12 cellular contexts compared by ENCODE assay signal in genomic region chr16:325375-326155, GRCh38. TPM values are rescaled to one million over a fixed set of nuclear protein-coding genes. Genes with fewer than 3 reads are reported as not detected.
A peak's percentile ranks its signal among the peaks of the same experiment; 100 is the strongest.
DNase-seq lines count a peak whose midpoint lies in the region; ATAC-seq, FAIRE-seq and TF ChIP-seq lines count a peak whose summit lies in the region.
"Had no signal": no experiment of that assay in that cellular context is flagged by ENCODE, and none has a peak within 500 bp of the region (broad histone marks: within the 10 kb centered on the region; RNA-seq: fewer than 3 reads in every experiment).

No MANE protein-coding gene starts in this region.

- peak overlapping the region; percentile 76 for H3K4me3 Mint-ChIP-seq in T-helper 2 cell treated with Interferon-gamma antibody and Interleukin-4, amounts not matched to agents 5 μg/mL and 100 μg/mL, for 36 hours

- H2BK5ac ChIP-seq in IMR-90 (ENCODE audit: low read depth, low read length, poor library complexity, severe bottlenecking): no peak overlapping the region

- H3K27me3 Mint-ChIP-seq in T-helper 2 cell treated with Interferon-gamma antibody and Interleukin-4, amounts not matched to agents 5 μg/mL and 100 μg/mL, for 36 hours (ENCODE audit: low read depth): no peaks in the 10 kb centered on the region

- peaks cover 28% of the 10 kb centered on the region for H3K4me1 Mint-ChIP-seq in T-helper 2 cell treated with Interferon-gamma antibody and Interleukin-4, amounts not matched to agents 5 μg/mL and 100 μg/mL, for 36 hours (ENCODE audit: low read depth)

- H3K27ac ChIP-seq in IMR-90 (ENCODE audit: insufficient read depth, low read length) (no peak overlapping the region), K562 (ENCODE audit: extremely low read depth, low read depth, low read length) (no peak overlapping the region), osteoblast (ENCODE audit: low read depth, low read length) (no peak overlapping the region)

- H3K9me3 ChIP-seq in IMR-90 (ENCODE audit: control insufficient read depth, insufficient read depth, low read length) (no peaks in the 10 kb centered on the region), K562 (replicated peaks; ENCODE audit: control insufficient read depth, insufficient read depth, low read depth, low read length) (no peaks in the 10 kb centered on the region), osteoblast (ENCODE audit: low read depth, low read length) (no peaks in the 10 kb centered on the region)

- dilution Hi-C loops in IMR-90 (cut with HindIII; ENCODE audit: low sequenced_read_pairs, unreplicated experiment): no loop called here

- no peak overlapping the region for H3K56ac ChIP-seq in IMR-90 (ENCODE audit: extremely low read depth, insufficient read depth, low read length)

- no peak for TF ChIP-seq EP300 in K562 (IDR thresholded peaks at IDR 0.05; ENCODE audit: low read length)

- no peak for TF ChIP-seq CTCF in IMR-90 (conservative IDR thresholded peaks at IDR 0.05; ENCODE audit: low read depth, low read length)
- TF ChIP-seq CTCF in K562 (IDR thresholded peaks at IDR 0.05 in 2 of 3, conservative IDR thresholded peaks at IDR 0.05 in 1 of 3; ENCODE audit: insufficient read depth in 2 of 3, low read depth in 1 of 3, low read length in 3 of 3): no peak
- TF ChIP-seq CTCF in osteoblast (IDR thresholded peaks at IDR 0.05; ENCODE audit: extremely low read depth, low read depth, low read length): no peak

- H4K5ac ChIP-seq in IMR-90 (ENCODE audit: low read depth, low read length): no peak overlapping the region

- POLR2A ChIA-PET in IMR-90 (lab: Charles Lee; ENCODE audit: unreplicated experiment): no interaction called here
- POLR2A ChIA-PET in K562 (lab: Yijun Ruan, JAX): interaction anchor here (0.6 to 1.4 kb wide), 4 partner anchors 10 to 145 kb away, joined by 3 to 4 read pairs (median 4); no protein-coding TSS in a partner anchor

- 94% methylated on average over 18 of the region's 28 CpGs; no CpG with 5 or more reads in 1 of the 2 experiments for WGBS in IMR-90 (ENCODE audit: extremely low coverage in 2 of 2, insufficient read length in 1 of 2), 2 experiments
- WGBS in K562 (ENCODE audit: insufficient coverage, low coverage, missing lambda C conversion rate): 81% methylated on average over 25 of the region's 28 CpGs

- H2BK15ac ChIP-seq in IMR-90 (ENCODE audit: low read depth, low read length): no peak overlapping the region

- TF ChIP-seq POLR2A in IMR-90 (IDR thresholded peaks at IDR 0.05; ENCODE audit: low read depth, low read length) (no peak), K562 (conservative IDR thresholded peaks at IDR 0.05) (no peak)

- H3K36me3 ChIP-seq in IMR-90 (ENCODE audit: control insufficient read depth, insufficient read depth, low read length) (no peaks in the 10 kb centered on the region; the same call in 1 of the 2 replicates), K562 (ENCODE audit: control insufficient read depth, insufficient read depth, low read length) (peaks cover 24% of the 10 kb centered on the region), osteoblast (ENCODE audit: insufficient read depth, low read length) (no peaks in the 10 kb centered on the region)

- H4K20me1 ChIP-seq in IMR-90 (ENCODE audit: insufficient read depth, low read length) (peaks cover 79% of the 10 kb centered on the region), K562 (replicated peaks; ENCODE audit: control insufficient read depth, insufficient read depth, low read length) (peaks cover 49% of the 10 kb centered on the region; the same call in 1 of the 2 replicates), osteoblast (ENCODE audit: insufficient read depth, low read length) (peaks cover 59% of the 10 kb centered on the region)

- H3K9ac ChIP-seq in IMR-90 (ENCODE audit: low read depth, low read length) (no peak overlapping the region), K562 (ENCODE audit: insufficient read depth in 1 of 2, low read depth in 2 of 2, low read length in 2 of 2) (peak overlapping the region in 1 of 2 experiments; percentile 85; a peak in 2 of 4 replicates)

- H3K4me2 ChIP-seq in IMR-90 (ENCODE audit: low read depth, low read length): no peak overlapping the region
- 0 out of 2 replicates have a peak overlapping the region, but pooled peaks have one; percentile 74 for H3K4me2 ChIP-seq in K562 (ENCODE audit: insufficient read depth, low read length)
- H3K4me2 ChIP-seq in osteoblast (ENCODE audit: insufficient read depth, low read length): no peak overlapping the region

- H2AFZ ChIP-seq in IMR-90 (replicated peaks; ENCODE audit: low read length, poor library complexity): no peak overlapping the region
- no peak overlapping the region for H2AFZ ChIP-seq in K562 (ENCODE audit: low read depth, low read length)
- H2AFZ ChIP-seq in osteoblast (ENCODE audit: low read length): no peak overlapping the region

- intact Hi-C loops in IMR-90 (cut with micrococcal nuclease) (no loop called here), K562 (cut with micrococcal nuclease) (no loop called here)

- DNase-seq in T-helper 2 cell treated with Interferon-gamma antibody and Interleukin-4, amounts not matched to agents 5 μg/mL and 100 μg/mL, for 36 hours (ENCODE audit: low spot score): no peak
- DNase-seq in T-helper 2 cell (no peak), IMR-90 (no peak), K562 (ENCODE audit: extremely low read depth in 1 of 4, low spot score in 3 of 4) (no peak), osteoblast (ENCODE audit: insufficient read length, low spot score, missing footprints) (peak; percentile 46), NOMO-1 treated with DMSO at 0.1 percent for 48 hours (lab: John Stamatoyannopoulos, UW; ENCODE audit: unreplicated experiment) (no peak), inferior parietal cortex (ENCODE audit: extremely low spot score) (no peak)
- DNase-seq: DMS79, NCI-H1930 had no signal

- no peak overlapping the region for H4K91ac ChIP-seq in IMR-90 (ENCODE audit: insufficient read depth, low read depth, low read length)

- H3K4me3 ChIP-seq in IMR-90 (ENCODE audit: insufficient read depth, low read depth, low read length): no peak overlapping the region
- no peak overlapping the region for H3K4me3 ChIP-seq in K562
- no peak overlapping the region for H3K4me3 ChIP-seq in osteoblast (ENCODE audit: insufficient read depth, low read length)

- no peaks in the 10 kb centered on the region for H3K9me3 Mint-ChIP-seq in T-helper 2 cell treated with Interferon-gamma antibody and Interleukin-4, amounts not matched to agents 5 μg/mL and 100 μg/mL, for 36 hours

- in situ Hi-C loops in IMR-90 (cut with MboI; ENCODE audit: low sequenced_read_pairs): no loop called here
- in situ Hi-C loops in K562 (cut with MboI): no loop called here

- H3K4ac ChIP-seq in IMR-90 (ENCODE audit: low read depth, low read length): no peak overlapping the region

- H3K36me3 Mint-ChIP-seq in T-helper 2 cell treated with Interferon-gamma antibody and Interleukin-4, amounts not matched to agents 5 μg/mL and 100 μg/mL, for 36 hours (ENCODE audit: low read depth): peaks cover under 1% of the 10 kb centered on the region

- H2BK120ac ChIP-seq in IMR-90 (ENCODE audit: low read depth, low read length): no peak overlapping the region

- H3K9me1 ChIP-seq in IMR-90 (ENCODE audit: insufficient read depth, low read length): peaks cover 26% of the 10 kb centered on the region
- H3K9me1 ChIP-seq in K562 (ENCODE audit: control insufficient read depth, insufficient read depth, low read length): peaks cover 10% of the 10 kb centered on the region

- no peak overlapping the region for H4K8ac ChIP-seq in IMR-90 (ENCODE audit: low read depth in 2 of 2, low read length in 2 of 2)

- FAIRE-seq in K562 (lab: Jason Lieb, UNC): no peak
- FAIRE-seq: A204.1 had no signal

- H3K27me3 ChIP-seq in IMR-90 (ENCODE audit: control insufficient read depth, insufficient read depth, low read length): no peaks in the 10 kb centered on the region
- no peaks in the 10 kb centered on the region for H3K27me3 ChIP-seq in K562 (ENCODE audit: control insufficient read depth in 2 of 2, insufficient read depth in 2 of 2, low read length in 2 of 2)
- no peaks in the 10 kb centered on the region for H3K27me3 ChIP-seq in osteoblast (ENCODE audit: insufficient read depth, low read length)

- CTCF ChIA-PET in IMR-90 (lab: Yijun Ruan, JAX): no interaction called here
- CTCF ChIA-PET in K562 (lab: Yijun Ruan, JAX; ENCODE audit: low intra/inter-chr PET ratio): no interaction called here

- ATAC-seq in IMR-90 (ENCODE audit: low read depth) (no peak), K562 (no peak), GM18861 (IDR thresholded peaks at IDR 0.05; ENCODE audit: unreplicated experiment) (no peak)

- TF ChIP-seq RAD21 in IMR-90 (IDR thresholded peaks at IDR 0.05; ENCODE audit: low read length) (no peak), K562 (CRISPR knock-in tag; conservative IDR thresholded peaks at IDR 0.05 in 1 of 2, IDR thresholded peaks at IDR 0.05 in 1 of 2) (no peak)

- peak overlapping the region; percentile 81 for H3K27ac Mint-ChIP-seq in T-helper 2 cell treated with Interferon-gamma antibody and Interleukin-4, amounts not matched to agents 5 μg/mL and 100 μg/mL, for 36 hours

- H2BK20ac ChIP-seq in IMR-90 (ENCODE audit: low read depth, low read length): no peak overlapping the region

- peak overlapping the region; percentile 28; the same call in 1 of the 2 replicates for H2AK5ac ChIP-seq in IMR-90 (ENCODE audit: low read depth, low read length)

- no peak overlapping the region for H3K18ac ChIP-seq in IMR-90 (ENCODE audit: low read depth, low read length)

- no TSS peak for BruUV-seq in IMR-90 (replicated peaks; lab: Mats Ljungman, UMichigan)
- BruUV-seq in K562 (replicated peaks; lab: Mats Ljungman, UMichigan): no TSS peak

- H3K79me2 ChIP-seq in K562 (ENCODE audit: control insufficient read depth, insufficient read depth, low read length): peaks cover 86% of the 10 kb centered on the region
- peaks cover 65% of the 10 kb centered on the region for H3K79me2 ChIP-seq in osteoblast (ENCODE audit: insufficient read depth, low read length)

- peak overlapping the region; percentile 44 for H2AK9ac ChIP-seq in IMR-90 (replicated peaks; ENCODE audit: low read depth, low read length, poor library complexity)

- peaks cover 9% of the 10 kb centered on the region for H3K4me1 ChIP-seq in IMR-90 (ENCODE audit: control insufficient read depth, insufficient read depth, low read length)
- peaks cover 24 to 54% of the 10 kb centered on the region in 2 experiments for H3K4me1 ChIP-seq in K562 (replicated peaks in 1 of 2; ENCODE audit: control insufficient read depth in 2 of 2, insufficient read depth in 2 of 2, low read length in 2 of 2)
- H3K4me1 ChIP-seq in osteoblast (ENCODE audit: insufficient read depth, low read length): peaks cover 13% of the 10 kb centered on the region

- no peak overlapping the region for H3K14ac ChIP-seq in IMR-90 (replicated peaks; ENCODE audit: low read depth, low read length)

- no peak overlapping the region for H3K23ac ChIP-seq in IMR-90 (ENCODE audit: low read depth, low read length)

- peaks cover 30 to 69% of the 10 kb centered on the region in 2 experiments for H3K79me1 ChIP-seq in IMR-90 (ENCODE audit: low read depth in 1 of 2, low read length in 2 of 2)

RNA-seq across cellular contexts. Expression of gene AXIN1, which starts 27.0 kb away (rescaled TPM):
- total RNA-seq in IMR-90 (2012; rRNA removed): 10.9 and 11.9 TPM in 2 replicates
- polyA plus RNA-seq in IMR-90 (2012; rRNA removed): 14.2 and 15.1 TPM in 2 replicates
- polyA plus RNA-seq in IMR-90 (2012; cell fraction: cytosol; rRNA removed): 18.6 and 22.1 TPM in 2 replicates
- 19.0 and 28.1 TPM in 2 replicates for polyA plus RNA-seq in IMR-90 (2012; cell fraction: nucleus; rRNA removed; ENCODE audit: low replicate concordance)
- total RNA-seq in K562 (2011; cell fraction: chromatin; rRNA removed; ENCODE audit: low replicate concordance): 41.5 and 88.6 TPM in 2 replicates
- 39.7 and 42.5 TPM in 2 replicates for total RNA-seq in K562 (2011; cell fraction: nucleolus; rRNA removed)
- 23.8 and 31.0 TPM in 2 replicates for total RNA-seq in K562 (2011; cell fraction: nucleoplasm; rRNA removed)
- 53.9 and 65.3 TPM in 2 replicates for total RNA-seq in K562 (2014; rRNA removed)
- 13.1 and 16.0 TPM in 2 replicates for total RNA-seq in K562 (2014; rRNA removed; fragmentation: Illumina TruSeq; extraction: Trizol)
- total RNA-seq in K562 (2015; rRNA removed; fragmentation: Illumina TruSeq; extraction: Trizol): 28.1 and 28.6 TPM in 2 replicates
- 49.9 and 58.0 TPM in 2 replicates for total RNA-seq in K562 (2021)
- 7.4 and 13.0 TPM in 2 replicates for polyA plus RNA-seq in K562 (2011; rRNA removed)
- polyA plus RNA-seq in K562 (2011; cell fraction: cytosol; rRNA removed): 13.6 and 26.9 TPM in 2 replicates
- polyA plus RNA-seq in K562 (2011; cell fraction: nucleus; rRNA removed): 20.6 and 36.7 TPM in 2 replicates
- polyA plus RNA-seq in K562 (2012): 26.0 and 33.9 TPM in 2 replicates
- 25.9 and 36.3 TPM in 2 replicates for polyA plus RNA-seq in K562 (2014; fragmentation: Illumina TruSeq; extraction: Trizol)
- under 1 TPM; 0.42 to 0.77 TPM for polyA plus RNA-seq in K562 (2014; fragmentation: Nextera tagmentation; extraction: Ambion mirVana)
- polyA plus RNA-seq in K562 (2014; rRNA removed): 36.8 and 40.5 TPM in 2 replicates
- polyA minus RNA-seq in K562 (2011; rRNA and poly(A)+ RNA removed): 9.0 and 13.1 TPM in 2 replicates
- polyA minus RNA-seq in K562 (2011; cell fraction: cytosol; rRNA and poly(A)+ RNA removed): 16.1 and 34.2 TPM in 2 replicates
- polyA minus RNA-seq in K562 (2011; cell fraction: nucleus; rRNA and poly(A)+ RNA removed): 14.3 and 14.4 TPM in 2 replicates
- total RNA-seq in osteoblast: 21.5 and 21.7 TPM in 2 replicates

RNA-seq across cellular contexts. Expression of gene PDIA2, which starts 42.6 kb away (rescaled TPM):
- total RNA-seq in IMR-90 (2012; rRNA removed): 0.28 TPM in 1 of 2 replicates, not detected in the other
- 0.17 and 0.32 TPM in 2 replicates for polyA plus RNA-seq in IMR-90 (2012; rRNA removed)
- polyA plus RNA-seq in IMR-90 (2012; cell fraction: cytosol; rRNA removed): 0.14 and 0.27 TPM in 2 replicates
- 1.1 and 2.2 TPM in 2 replicates for polyA plus RNA-seq in IMR-90 (2012; cell fraction: nucleus; rRNA removed; ENCODE audit: low replicate concordance)
- total RNA-seq in K562 (2011; cell fraction: chromatin; rRNA removed; ENCODE audit: low replicate concordance): 5.5 and 10.4 TPM in 2 replicates
- 5.5 and 6.5 TPM in 2 replicates for total RNA-seq in K562 (2011; cell fraction: nucleolus; rRNA removed)
- total RNA-seq in K562 (2011; cell fraction: nucleoplasm; rRNA removed): 4.2 and 4.3 TPM in 2 replicates
- 0.20 and 0.23 TPM in 2 replicates for total RNA-seq in K562 (2014; rRNA removed)
- total RNA-seq in K562 (2014; rRNA removed; fragmentation: Illumina TruSeq; extraction: Trizol): not detected in 2 replicates
- total RNA-seq in K562 (2015; rRNA removed; fragmentation: Illumina TruSeq; extraction: Trizol): not detected in 2 replicates
- 0.58 and 0.67 TPM in 2 replicates for total RNA-seq in K562 (2021)
- polyA plus RNA-seq in K562 (2011; rRNA removed): 0.92 and 1.0 TPM in 2 replicates
- 0.19 and 0.66 TPM in 2 replicates for polyA plus RNA-seq in K562 (2011; cell fraction: cytosol; rRNA removed)
- polyA plus RNA-seq in K562 (2011; cell fraction: nucleus; rRNA removed): 9.1 and 13.2 TPM in 2 replicates
- 0.17 and 0.33 TPM in 2 replicates for polyA plus RNA-seq in K562 (2012)
- polyA plus RNA-seq in K562 (2014; fragmentation: Illumina TruSeq; extraction: Trizol): 0.13 and 0.19 TPM in 2 replicates
- polyA plus RNA-seq in K562 (2014; fragmentation: Nextera tagmentation; extraction: Ambion mirVana): not detected
- 0.18 and 0.23 TPM in 2 replicates for polyA plus RNA-seq in K562 (2014; rRNA removed)
- 0.15 TPM in 1 of 2 replicates, not detected in the other for polyA minus RNA-seq in K562 (2011; rRNA and poly(A)+ RNA removed)
- not detected in 2 replicates for polyA minus RNA-seq in K562 (2011; cell fraction: cytosol; rRNA and poly(A)+ RNA removed)
- 0.81 and 1.2 TPM in 2 replicates for polyA minus RNA-seq in K562 (2011; cell fraction: nucleus; rRNA and poly(A)+ RNA removed)
- total RNA-seq in osteoblast: not detected in 2 replicates

RNA-seq across cellular contexts. Expression of gene MRPL28, which starts 44.8 kb away (rescaled TPM):
- 104 and 106 TPM in 2 replicates for total RNA-seq in IMR-90 (2012; rRNA removed)
- 181 and 255 TPM in 2 replicates for polyA plus RNA-seq in IMR-90 (2012; rRNA removed)
- polyA plus RNA-seq in IMR-90 (2012; cell fraction: cytosol; rRNA removed): 224 and 350 TPM in 2 replicates
- 81.5 and 129 TPM in 2 replicates for polyA plus RNA-seq in IMR-90 (2012; cell fraction: nucleus; rRNA removed; ENCODE audit: low replicate concordance)
- 23.4 and 64.3 TPM in 2 replicates for total RNA-seq in K562 (2011; cell fraction: chromatin; rRNA removed; ENCODE audit: low replicate concordance)
- total RNA-seq in K562 (2011; cell fraction: nucleolus; rRNA removed): 75.9 and 80.4 TPM in 2 replicates
- total RNA-seq in K562 (2011; cell fraction: nucleoplasm; rRNA removed): 40.5 and 50.3 TPM in 2 replicates
- 323 and 344 TPM in 2 replicates for total RNA-seq in K562 (2014; rRNA removed)
- total RNA-seq in K562 (2014; rRNA removed; fragmentation: Illumina TruSeq; extraction: Trizol): 54.8 and 63.1 TPM in 2 replicates
- total RNA-seq in K562 (2015; rRNA removed; fragmentation: Illumina TruSeq; extraction: Trizol): 157 and 167 TPM in 2 replicates
- total RNA-seq in K562 (2021): 175 and 183 TPM in 2 replicates
- 152 and 181 TPM in 2 replicates for polyA plus RNA-seq in K562 (2011; rRNA removed)
- polyA plus RNA-seq in K562 (2011; cell fraction: cytosol; rRNA removed): 215 and 452 TPM in 2 replicates
- 114 and 165 TPM in 2 replicates for polyA plus RNA-seq in K562 (2011; cell fraction: nucleus; rRNA removed)
- 108 and 172 TPM in 2 replicates for polyA plus RNA-seq in K562 (2012)
- 219 and 232 TPM in 2 replicates for polyA plus RNA-seq in K562 (2014; fragmentation: Illumina TruSeq; extraction: Trizol)
- 10 to 100 TPM in 1 of 2 experiments, 1 to 10 TPM in 1; 2.5 to 22.9 TPM for polyA plus RNA-seq in K562 (2014; fragmentation: Nextera tagmentation; extraction: Ambion mirVana)
- 306 and 314 TPM in 2 replicates for polyA plus RNA-seq in K562 (2014; rRNA removed)
- polyA minus RNA-seq in K562 (2011; rRNA and poly(A)+ RNA removed): 49.7 and 74.3 TPM in 2 replicates
- 48.1 and 65.9 TPM in 2 replicates for polyA minus RNA-seq in K562 (2011; cell fraction: cytosol; rRNA and poly(A)+ RNA removed)
- 23.4 and 31.5 TPM in 2 replicates for polyA minus RNA-seq in K562 (2011; cell fraction: nucleus; rRNA and poly(A)+ RNA removed)
- 50.7 and 55.4 TPM in 2 replicates for total RNA-seq in osteoblast

RNA-seq across cellular contexts. Expression of gene ARHGDIG, which starts 45.2 kb away (rescaled TPM):
- total RNA-seq in IMR-90 (2012; rRNA removed) (0.36 TPM in 1 of 2 replicates, not detected in the other), K562 (2014; rRNA removed) (0.64 and 2.2 TPM in 2 replicates), K562 (2014; rRNA removed; fragmentation: Illumina TruSeq; extraction: Trizol) (0.36 and 0.41 TPM in 2 replicates), K562 (2015; rRNA removed; fragmentation: Illumina TruSeq; extraction: Trizol) (0.19 and 0.40 TPM in 2 replicates), K562 (2021) (0.69 and 1.6 TPM in 2 replicates), osteoblast (not detected in 2 replicates)
- polyA plus RNA-seq in IMR-90 (2012; rRNA removed) (0.16 and 0.24 TPM in 2 replicates), K562 (2011; rRNA removed) (2.0 and 2.5 TPM in 2 replicates), K562 (2014; fragmentation: Illumina TruSeq; extraction: Trizol) (0.37 and 0.84 TPM in 2 replicates), K562 (2014; fragmentation: Nextera tagmentation; extraction: Ambion mirVana) (not detected), K562 (2014; rRNA removed) (0.86 and 1.8 TPM in 2 replicates)
- 0.21 and 0.60 TPM in 2 replicates for polyA plus RNA-seq in IMR-90 (2012; cell fraction: cytosol; rRNA removed)
- polyA plus RNA-seq in IMR-90 (2012; cell fraction: nucleus; rRNA removed; ENCODE audit: low replicate concordance): 0.69 and 1.1 TPM in 2 replicates
- total RNA-seq in K562 (2011; cell fraction: chromatin; rRNA removed; ENCODE audit: low replicate concordance): 2.2 and 9.2 TPM in 2 replicates
- total RNA-seq in K562 (2011; cell fraction: nucleolus; rRNA removed): 6.4 and 8.8 TPM in 2 replicates
- total RNA-seq in K562 (2011; cell fraction: nucleoplasm; rRNA removed): 4.1 and 5.6 TPM in 2 replicates
- 3.0 and 6.0 TPM in 2 replicates for polyA plus RNA-seq in K562 (2011; cell fraction: cytosol; rRNA removed)
- polyA plus RNA-seq in K562 (2011; cell fraction: nucleus; rRNA removed): 9.6 and 15.6 TPM in 2 replicates
- polyA plus RNA-seq in K562 (2012): 0.71 and 0.74 TPM in 2 replicates
- 0.18 and 0.46 TPM in 2 replicates for polyA minus RNA-seq in K562 (2011; rRNA and poly(A)+ RNA removed)
- polyA minus RNA-seq in K562 (2011; cell fraction: cytosol; rRNA and poly(A)+ RNA removed): 0.95 and 1.5 TPM in 2 replicates
- polyA minus RNA-seq in K562 (2011; cell fraction: nucleus; rRNA and poly(A)+ RNA removed): 0.78 and 1.6 TPM in 2 replicates
- total RNA-seq: HT1080 had no signal

RNA-seq across cellular contexts. Expression of gene RGS11, which starts 49.8 kb away (rescaled TPM):
- total RNA-seq in IMR-90 (2012; rRNA removed): under 0.01 TPM in 2 replicates
- polyA plus RNA-seq in IMR-90 (2012; rRNA removed): 0.48 and 0.49 TPM in 2 replicates
- polyA plus RNA-seq in IMR-90 (2012; cell fraction: cytosol; rRNA removed): 0.04 and 0.21 TPM in 2 replicates
- 6.9 and 12.9 TPM in 2 replicates for polyA plus RNA-seq in IMR-90 (2012; cell fraction: nucleus; rRNA removed; ENCODE audit: low replicate concordance)
- 0.07 TPM in 1 of 2 replicates, not detected in the other for total RNA-seq in K562 (2011; cell fraction: chromatin; rRNA removed; ENCODE audit: low replicate concordance)
- total RNA-seq in K562 (2011; cell fraction: nucleolus; rRNA removed): not detected in 2 replicates
- not detected in 2 replicates for total RNA-seq in K562 (2011; cell fraction: nucleoplasm; rRNA removed)
- total RNA-seq in K562 (2014; rRNA removed): not detected in 2 replicates
- total RNA-seq in K562 (2014; rRNA removed; fragmentation: Illumina TruSeq; extraction: Trizol): not detected in 2 replicates
- total RNA-seq in K562 (2015; rRNA removed; fragmentation: Illumina TruSeq; extraction: Trizol): not detected in 2 replicates
- total RNA-seq in K562 (2021): not detected in 2 replicates
- polyA plus RNA-seq in K562 (2011; rRNA removed): not detected in 2 replicates
- polyA plus RNA-seq in K562 (2011; cell fraction: cytosol; rRNA removed): not detected in 2 replicates
- not detected in 2 replicates for polyA plus RNA-seq in K562 (2011; cell fraction: nucleus; rRNA removed)
- polyA plus RNA-seq in K562 (2012): not detected in 2 replicates
- not detected in 2 replicates for polyA plus RNA-seq in K562 (2014; fragmentation: Illumina TruSeq; extraction: Trizol)
- polyA plus RNA-seq in K562 (2014; fragmentation: Nextera tagmentation; extraction: Ambion mirVana): not detected
- not detected in 2 replicates for polyA plus RNA-seq in K562 (2014; rRNA removed)
- polyA minus RNA-seq in K562 (2011; rRNA and poly(A)+ RNA removed): not detected in 2 replicates
- not detected in 2 replicates for polyA minus RNA-seq in K562 (2011; cell fraction: cytosol; rRNA and poly(A)+ RNA removed)
- polyA minus RNA-seq in K562 (2011; cell fraction: nucleus; rRNA and poly(A)+ RNA removed): not detected in 2 replicates
- 0.36 and 0.59 TPM in 2 replicates for total RNA-seq in osteoblast
- total RNA-seq: HT1080 had no signal
